ENCODE assay signal across 21 cellular contexts in genomic region chr12:72889791-72890190, GRCh38.
A peak's percentile ranks its signal among the peaks of the same experiment; 100 is the strongest.
DNase-seq lines count a peak whose midpoint lies in the region; TF ChIP-seq lines count a peak whose summit lies in the region.
"Had no signal": no experiment of that assay in that cellular context is flagged by ENCODE, and none has a peak within 500 bp of the region (broad histone marks: within the 10 kb centered on the region; RNA-seq: fewer than 3 reads in every experiment).

No MANE protein-coding gene starts in this region.

- H2AFZ ChIP-seq in neuronal stem cell (ENCODE audit: low read length) (no peak overlapping the region), mammary epithelial cell (ENCODE audit: low read depth, low read length) (no peak overlapping the region)

- H3K14ac ChIP-seq in neuronal stem cell (ENCODE audit: low read length): no peak overlapping the region

- H3K79me2 ChIP-seq in mesendoderm (ENCODE audit: control insufficient read depth, insufficient read depth, low read length): no peaks in the 10 kb centered on the region
- H3K79me2 ChIP-seq in mammary epithelial cell (ENCODE audit: insufficient read depth, low read length): no peaks in the 10 kb centered on the region

- no peak overlapping the region for H2BK120ac ChIP-seq in mesendoderm (ENCODE audit: low read depth, low read length)
- H2BK120ac ChIP-seq in neuronal stem cell (ENCODE audit: low read depth, low read length): no peak overlapping the region

- H4K91ac ChIP-seq in neuronal stem cell (ENCODE audit: low read depth, low read length, poor library complexity): no peak overlapping the region

- H4K20me1 ChIP-seq in mammary epithelial cell (ENCODE audit: insufficient read depth, low read length): no peaks in the 10 kb centered on the region
- H4K20me1 ChIP-seq: BLaER1 treated with 17β-estradiol and CSF1 and Interleukin-3, amounts not matched to agents 10 nM and 100 nM had no signal

- no peaks in the 10 kb centered on the region for H3K36me3 ChIP-seq in H7 (replicated peaks; ENCODE audit: control insufficient read depth, insufficient read depth, low read length)
- H3K36me3 ChIP-seq in ectodermal cell (ENCODE audit: control insufficient read depth, insufficient read depth, low read length): no peaks in the 10 kb centered on the region
- H3K36me3 ChIP-seq in mesendoderm (ENCODE audit: control insufficient read depth, insufficient read depth, low read length): no peaks in the 10 kb centered on the region
- H3K36me3 ChIP-seq in neuronal stem cell (replicated peaks in 1 of 2; ENCODE audit: control insufficient read depth in 2 of 2, insufficient read depth in 2 of 2, low read length in 2 of 2): no peaks in the 10 kb centered on the region
- no peaks in the 10 kb centered on the region for H3K36me3 ChIP-seq in mammary epithelial cell (ENCODE audit: insufficient read depth, low read length)
- H3K36me3 ChIP-seq: BE2C; BLaER1 treated with 17β-estradiol and CSF1 and Interleukin-3, amounts not matched to agents 10 nM and 100 nM had no signal

- WGBS in ectodermal cell, 2 experiments: 6% methylated on average over 1 of the region's 1 CpG; no CpG with 5 or more reads in 1 of the 2 experiments
- WGBS in mesendoderm (ENCODE audit: extremely low coverage, insufficient coverage, low lambda C conversion rate): no CpG with 5 or more reads among the region's 1 CpG
- no CpG with 5 or more reads among the region's 1 CpG for WGBS in neuronal stem cell (ENCODE audit: extremely low coverage in 2 of 2, insufficient read length in 2 of 2, insufficient replicate concordance in 1 of 2), 2 donors
- WGBS in mammary epithelial cell (ENCODE audit: low coverage, missing lambda C conversion rate): 67% methylated on average over 1 of the region's 1 CpG

- no peak overlapping the region for H3K23ac ChIP-seq in mesendoderm (ENCODE audit: low read length)
- H3K23ac ChIP-seq in neuronal stem cell (ENCODE audit: low read depth, low read length, poor library complexity): no peak overlapping the region

- no peaks in the 10 kb centered on the region for H3K27me3 ChIP-seq in H7 (ENCODE audit: control insufficient read depth, insufficient read depth, low read length)
- no peaks in the 10 kb centered on the region for H3K27me3 ChIP-seq in ectodermal cell (ENCODE audit: control insufficient read depth, insufficient read depth, low read length, poor library complexity, severe bottlenecking)
- no peaks in the 10 kb centered on the region for H3K27me3 ChIP-seq in mesendoderm (ENCODE audit: insufficient read depth, low read length, poor library complexity)
- no peaks in the 10 kb centered on the region for H3K27me3 ChIP-seq in neuronal stem cell (ENCODE audit: control insufficient read depth in 3 of 3, insufficient read depth in 3 of 3, low read depth in 1 of 3, low read length in 3 of 3)
- H3K27me3 ChIP-seq in mammary epithelial cell (ENCODE audit: insufficient read depth, low read length): no peaks in the 10 kb centered on the region
- H3K27me3 ChIP-seq: BE2C; BLaER1 treated with 17β-estradiol and CSF1 and Interleukin-3, amounts not matched to agents 10 nM and 100 nM had no signal

- H3K4ac ChIP-seq in mesendoderm (ENCODE audit: low read depth, low read length) (no peak overlapping the region), neuronal stem cell (ENCODE audit: low read length) (no peak overlapping the region)

- no TSS peak for BruUV-seq in mammary epithelial cell (replicated peaks; lab: Mats Ljungman, UMichigan)

- intact Hi-C loops in head of caudate nucleus (cut with DNase I) (no loop called here), mammary epithelial cell (cut with micrococcal nuclease) (no loop called here)

- no peak overlapping the region for H4K8ac ChIP-seq in mesendoderm (ENCODE audit: low read depth, low read length)
- no peak overlapping the region for H4K8ac ChIP-seq in neuronal stem cell (ENCODE audit: low read depth, low read length)

- H3K18ac ChIP-seq in mesendoderm (ENCODE audit: low read length): peak overlapping the region; percentile 60
- no peak overlapping the region for H3K18ac ChIP-seq in neuronal stem cell (ENCODE audit: low read length)

- H3K4me3 ChIP-seq in H7 (ENCODE audit: insufficient read depth, low read depth, low read length) (no peak overlapping the region), ectodermal cell (ENCODE audit: insufficient read depth, low read depth, low read length) (no peak overlapping the region), mesendoderm (ENCODE audit: low read length) (no peak overlapping the region), neuronal stem cell (ENCODE audit: low read length in 2 of 2) (no peak overlapping the region), mammary epithelial cell (replicated peaks in 1 of 3; ENCODE audit: insufficient read depth in 1 of 3, low read depth in 2 of 3, low read length in 3 of 3) (no peak overlapping the region)
- H3K4me3 ChIP-seq: A549; BLaER1 treated with 17β-estradiol and CSF1 and Interleukin-3, amounts not matched to agents 10 nM and 100 nM; GM12878 had no signal

- H3K4me1 ChIP-seq in ectodermal cell (ENCODE audit: control insufficient read depth, insufficient read depth, low read length) (peaks cover 25% of the 10 kb centered on the region), mesendoderm (ENCODE audit: control insufficient read depth, low read depth, low read length) (peaks cover 2% of the 10 kb centered on the region), neuronal stem cell (ENCODE audit: control insufficient read depth in 2 of 2, insufficient read depth in 1 of 2, low read depth in 1 of 2, low read length in 2 of 2) (peaks cover 2 to 29% of the 10 kb centered on the region in 2 donors), mammary epithelial cell (ENCODE audit: insufficient read depth, low read length) (no peaks in the 10 kb centered on the region)
- H3K4me1 ChIP-seq: A549; BE2C; BLaER1 treated with 17β-estradiol and CSF1 and Interleukin-3, amounts not matched to agents 10 nM and 100 nM had no signal

- CTCF ChIA-PET in mammary epithelial cell (lab: Charles Lee; ENCODE audit: low non-redundant PET): no interaction called here

- H3K9me3 ChIP-seq in ectodermal cell (ENCODE audit: control insufficient read depth, low read length) (no peaks in the 10 kb centered on the region), neuronal stem cell (replicated peaks in 1 of 2; ENCODE audit: control insufficient read depth in 2 of 2, insufficient read depth in 1 of 2, low read depth in 1 of 2, low read length in 2 of 2) (no peaks in the 10 kb centered on the region), mammary epithelial cell (replicated peaks; ENCODE audit: insufficient read depth, low read length) (no peaks in the 10 kb centered on the region)
- H3K9me3 ChIP-seq: A549; BE2C; BLaER1 treated with 17β-estradiol and CSF1 and Interleukin-3, amounts not matched to agents 10 nM and 100 nM had no signal

- H2BK5ac ChIP-seq in mesendoderm (ENCODE audit: low read length) (no peak overlapping the region), neuronal stem cell (ENCODE audit: low read length) (no peak overlapping the region)

- no peak for TF ChIP-seq CTCF in mammary epithelial cell (conservative IDR thresholded peaks at IDR 0.05 in 1 of 2, IDR thresholded peaks at IDR 0.05 in 1 of 2; ENCODE audit: extremely low read depth in 1 of 2, insufficient read depth in 1 of 2, low read depth in 1 of 2, low read length in 2 of 2)

- H3K4me2 ChIP-seq in mesendoderm (ENCODE audit: low read length) (no peak overlapping the region), neuronal stem cell (ENCODE audit: insufficient read depth, low read length, poor library complexity, severe bottlenecking) (no peak overlapping the region), mammary epithelial cell (ENCODE audit: insufficient read depth, low read depth, low read length) (no peak overlapping the region)
- H3K4me2 ChIP-seq: A549; BLaER1 treated with 17β-estradiol and CSF1 and Interleukin-3, amounts not matched to agents 10 nM and 100 nM had no signal

- dilution Hi-C loops in mammary epithelial cell (cut with HindIII; ENCODE audit: low sequenced_read_pairs): no loop called here

- H3K9ac ChIP-seq in mesendoderm (ENCODE audit: low read length) (no peak overlapping the region), neuronal stem cell (ENCODE audit: low read depth, low read length, poor library complexity) (no peak overlapping the region), mammary epithelial cell (ENCODE audit: insufficient read depth, low read length) (no peak overlapping the region)
- H3K9ac ChIP-seq: BLaER1 treated with 17β-estradiol and CSF1 and Interleukin-3, amounts not matched to agents 10 nM and 100 nM had no signal

- no peak overlapping the region for H2AK5ac ChIP-seq in mesendoderm (ENCODE audit: low read length)
- no peak overlapping the region for H2AK5ac ChIP-seq in neuronal stem cell (ENCODE audit: low read depth, low read length)

- H4K5ac ChIP-seq in mesendoderm (ENCODE audit: low read length): no peak overlapping the region

- H2BK15ac ChIP-seq in mesendoderm (replicated peaks; ENCODE audit: low read depth) (peak overlapping the region; percentile 96), neuronal stem cell (ENCODE audit: low read length) (no peak overlapping the region)

- H3K79me1 ChIP-seq in mesendoderm (ENCODE audit: low read length) (no peaks in the 10 kb centered on the region), neuronal stem cell (ENCODE audit: low read depth, low read length) (no peaks in the 10 kb centered on the region)

- peak overlapping the region; percentile 46 for H3K27ac ChIP-seq in ectodermal cell (ENCODE audit: insufficient read depth, low read depth, low read length, poor library complexity, severe bottlenecking)
- no peak overlapping the region for H3K27ac ChIP-seq in mesendoderm (ENCODE audit: low read depth, low read length)
- H3K27ac ChIP-seq in neuronal stem cell (replicated peaks; ENCODE audit: low read length): no peak overlapping the region
- H3K27ac ChIP-seq in mammary epithelial cell (ENCODE audit: insufficient read depth, low read depth, low read length): no peak overlapping the region
- H3K27ac ChIP-seq: A549; BLaER1 treated with 17β-estradiol and CSF1 and Interleukin-3, amounts not matched to agents 10 nM and 100 nM had no signal

- H3K56ac ChIP-seq in mesendoderm (ENCODE audit: low read length): no peak overlapping the region

- in situ Hi-C loops in mammary epithelial cell (cut with MboI; ENCODE audit: low sequenced_read_pairs in 2 of 2): no loop called here

- no peak overlapping the region for H2BK12ac ChIP-seq in neuronal stem cell (ENCODE audit: low read length)

- DNase-seq in H7 (peak; percentile 6), mesendoderm (no peak), neuronal stem cell (ENCODE audit: low spot score) (peak; percentile 55), head of caudate nucleus (no peak), NCI-H1417 (lab: John Stamatoyannopoulos, UW) (no peak), mammary epithelial cell (no peak)
- DNase-seq: 8988T; ACHN; AML-193; BE2C; CD4-positive, alpha-beta T cell; CD8-positive, alpha-beta memory T cell; DMS 273 treated with DMSO at 0.1 percent for 48 hours; DMS79; EL; GDM1; GOT3 had no signal

Comparison
In these comparisons a context has a peak if more than half of its experiments do, and no peak if none do; other contexts are left out.
1. DNase-seq: peak in H7 (single experiment) and neuronal stem cell (single experiment); none in mesendoderm (single experiment), head of caudate nucleus (0 of 42), NCI-H1417 (0 of 3) and mammary epithelial cell (single experiment).